Comparison of ENCODE assay signal across 8 cellular contexts in genomic region chr6:7723041-7723447, GRCh38. TPM values are rescaled to one million over a fixed set of nuclear protein-coding genes. Genes with fewer than 3 reads are reported as not detected.
A peak's percentile ranks its signal among the peaks of the same experiment; 100 is the strongest.
DNase-seq lines count a peak whose midpoint lies in the region; ATAC-seq and TF ChIP-seq lines count a peak whose summit lies in the region.

No MANE protein-coding gene starts in this region.

- H3K4me2 ChIP-seq in MM.1S (ENCODE audit: low read depth, low read length) = peak overlapping the region; percentile 38

- peak; percentile 25 to 45 for ATAC-seq in left cardiac atrium
- no peak for ATAC-seq in HG03521 (IDR thresholded peaks at IDR 0.05; ENCODE audit: unreplicated experiment)

- H3K79me2 ChIP-seq in MM.1S (ENCODE audit: low read length) = peaks cover 25% of the 10 kb centered on the region

- H3K9me2 ChIP-seq in MM.1S (replicated peaks; ENCODE audit: insufficient read depth, low read length) = no peaks in the 10 kb centered on the region

- intact Hi-C loops in left cardiac atrium (cut with DNase I) = loop anchor here (2.0 to 10.0 kb wide), 5 partner anchors 182 to 336 kb away; partner anchors contain the start of gene TXNDC5 (in 1 of the 2)

- H3K9me3 ChIP-seq in MM.1S (replicated peaks; ENCODE audit: insufficient read depth, low read length) = no peaks in the 10 kb centered on the region

- H3K9ac ChIP-seq in MM.1S (ENCODE audit: low read length) = no peak overlapping the region

- no peaks in the 10 kb centered on the region for H4K20me1 ChIP-seq in MM.1S (ENCODE audit: insufficient read depth, low read length)

- no peaks in the 10 kb centered on the region for H3K36me3 ChIP-seq in MM.1S (replicated peaks; ENCODE audit: insufficient read depth, low read length)

- peaks cover 32% of the 10 kb centered on the region for H3K27me3 ChIP-seq in MM.1S (replicated peaks; ENCODE audit: insufficient read depth, low read length)

- H2AFZ ChIP-seq in MM.1S (ENCODE audit: low read length) = 0 out of 2 replicates have a peak overlapping the region, but pooled peaks have one; percentile 19

- H3K4me3 ChIP-seq in MM.1S (ENCODE audit: low read length) = no peak overlapping the region
- no peak overlapping the region for H3K4me3 ChIP-seq in retinal pigment epithelial cell (ENCODE audit: low read length)

- H3F3A ChIP-seq in MM.1S (ENCODE audit: insufficient read depth, low read length) = no peaks in the 10 kb centered on the region

- DNase-seq in NCI-H2081 (lab: John Stamatoyannopoulos, UW) (peak; percentile 67 to 69), NCI-H2081 treated with DMSO at 0.1 percent for 48 hours (lab: John Stamatoyannopoulos, UW) (no peak), MM.1S (peak; percentile 75), SKM-1 (lab: John Stamatoyannopoulos, UW; ENCODE audit: unreplicated experiment) (peak; percentile 41), left cardiac atrium (peak; percentile 82), retinal pigment epithelial cell (ENCODE audit: low read depth) (no peak)
- peak; percentile 25 for DNase-seq in activated naive CD8-positive, alpha-beta T cell treated with anti-CD3 and anti-CD28 coated beads, Interleukin-2, amount 50 U/mL, for 16 hours (ENCODE audit: low read depth, low spot score)

- H3K4me1 ChIP-seq in MM.1S (ENCODE audit: low read length) = peaks cover 17% of the 10 kb centered on the region

- no peak overlapping the region for H3K27ac ChIP-seq in MM.1S (ENCODE audit: low read length)

- peak; percentile 63 for TF ChIP-seq CTCF in MM.1S (IDR thresholded peaks at IDR 0.05; ENCODE audit: low read length)
- TF ChIP-seq CTCF in retinal pigment epithelial cell (conservative IDR thresholded peaks at IDR 0.05; ENCODE audit: low read depth, low read length) = peak; percentile 56

RNA-seq across cellular contexts. Expression of gene BMP6, which starts 2.9 kb away (rescaled TPM):
- 10 to 100 TPM in 1 of 2 donors, 1 to 10 TPM in 1; 2.1 to 13.4 TPM for total RNA-seq in left cardiac atrium

Comparison
In these comparisons a context has a peak if more than half of its experiments do, and no peak if none do; other contexts are left out.
1. DNase-seq: peak in NCI-H2081 (2 of 2), MM.1S (single experiment), SKM-1 (single experiment), activated naive CD8-positive, alpha-beta T cell treated with anti-CD3 and anti-CD28 coated beads, Interleukin-2, amount 50 U/mL, for 16 hours (single experiment) and left cardiac atrium (single experiment); none in NCI-H2081 treated with DMSO at 0.1 percent for 48 hours (single experiment) and retinal pigment epithelial cell (single experiment).